In the genomic region with DNA sequence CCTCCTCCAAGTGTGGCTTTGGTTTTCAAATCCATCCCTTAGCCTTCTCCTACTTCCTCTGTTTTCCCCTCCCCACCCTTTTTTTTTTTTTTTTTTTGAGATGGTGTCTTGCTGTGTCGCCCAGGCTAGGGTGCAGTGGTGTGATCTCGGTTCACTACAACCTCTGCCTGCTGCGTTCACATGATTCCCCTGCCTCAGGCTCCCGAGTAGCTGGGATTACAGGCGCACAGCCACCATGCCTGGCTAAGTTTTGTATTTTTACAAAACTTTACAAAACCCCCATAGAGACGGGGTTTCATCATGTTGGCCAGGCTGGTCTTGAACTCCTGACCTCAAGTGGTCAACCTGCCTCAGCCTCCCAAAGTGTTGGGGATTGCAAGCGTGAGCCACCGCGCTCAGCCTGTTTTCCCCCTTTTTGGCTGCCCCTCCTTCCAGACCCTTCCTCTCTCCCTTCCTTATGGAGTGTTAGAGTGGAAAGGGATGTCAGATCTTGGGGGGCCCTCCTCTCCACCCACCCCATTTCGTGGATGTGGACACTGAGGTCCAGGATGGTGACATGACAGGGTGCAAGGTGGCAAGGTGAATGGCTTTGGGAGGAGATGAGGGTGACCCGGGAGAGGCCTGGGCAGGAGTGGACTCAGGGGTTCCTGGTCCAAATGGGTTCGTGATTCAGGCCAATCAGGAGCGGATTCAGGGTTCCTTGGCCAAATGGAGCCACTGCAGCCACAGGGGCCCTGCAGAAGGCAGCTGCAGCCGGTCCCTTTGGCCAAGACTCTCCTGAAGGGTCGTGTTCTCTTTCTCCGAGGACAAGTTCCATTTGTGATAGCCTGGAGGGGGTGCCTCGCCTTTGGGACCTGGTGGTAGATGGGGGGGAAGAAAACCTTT, we compare ENCODE assay signal across 17 cellular contexts. TPM values are rescaled to one million over a fixed set of nuclear protein-coding genes. Genes with fewer than 3 reads are reported as not detected.
A peak's percentile ranks its signal among the peaks of the same experiment; 100 is the strongest.
DNase-seq lines count a peak whose midpoint lies in the region; ATAC-seq, FAIRE-seq and TF ChIP-seq lines count a peak whose summit lies in the region.
"Had no signal": no experiment of that assay in that cellular context is flagged by ENCODE, and none has a peak within 500 bp of the region (broad histone marks: within the 10 kb centered on the region; RNA-seq: fewer than 3 reads in every experiment).

No MANE protein-coding gene starts in this region.

- BruUV-seq in HepG2 (replicated peaks; lab: Mats Ljungman, UMichigan): no TSS peak

- H3F3A ChIP-seq in SK-N-SH (replicated peaks; ENCODE audit: insufficient read depth): peaks cover 9% of the 10 kb centered on the region

- TF ChIP-seq CTCF in HepG2 (CRISPR knock-in tag; IDR thresholded peaks at IDR 0.05) (no peak), right lobe of liver (IDR thresholded peaks at IDR 0.05) (no peak), SK-N-SH (IDR thresholded peaks at IDR 0.05) (no peak)

- H3K36me3 Mint-ChIP-seq in activated naive CD8-positive, alpha-beta T cell treated with anti-CD3 and anti-CD28 coated beads, Interleukin-2, amount 50 U/mL, for 24 hours (ENCODE audit: low read depth): peaks cover 25% of the 10 kb centered on the region
- peaks cover 0 to 6% (median 0%) of the 10 kb centered on the region in 3 donors for H3K36me3 Mint-ChIP-seq in naive thymus-derived CD8-positive, alpha-beta T cell
- H3K36me3 Mint-ChIP-seq: natural killer cell treated with Interleukin-12 subunit alpha and Interleukin-12 subunit beta and Interleukin-15 and Interleukin-18, amount 100 ng/mL, for 72 hours had no signal

- H3K4me1 Mint-ChIP-seq in activated naive CD8-positive, alpha-beta T cell treated with anti-CD3 and anti-CD28 coated beads, Interleukin-2, amount 50 U/mL, for 24 hours: peaks cover 76% of the 10 kb centered on the region
- H3K4me1 Mint-ChIP-seq in naive thymus-derived CD8-positive, alpha-beta T cell: peaks cover 37 to 83% (median 75%) of the 10 kb centered on the region in 4 donors

- ATAC-seq in HepG2: no peak
- ATAC-seq in right lobe of liver: no peak
- no peak for ATAC-seq in activated naive CD8-positive, alpha-beta T cell treated with anti-CD3 and anti-CD28 coated beads, Interleukin-2, amount 50 U/mL, for 24 hours
- ATAC-seq in naive thymus-derived CD8-positive, alpha-beta T cell: no peak
- ATAC-seq: natural killer cell treated with Interleukin-12 subunit alpha and Interleukin-12 subunit beta and Interleukin-15 and Interleukin-18, amount 100 ng/mL, for 72 hours had no signal

- H3K4me3 ChIP-seq in HepG2 (replicated peaks in 1 of 3; ENCODE audit: insufficient read depth in 1 of 3, low read depth in 2 of 3, low read length in 3 of 3): no peak overlapping the region
- no peak overlapping the region for H3K4me3 ChIP-seq in right lobe of liver
- H3K4me3 ChIP-seq in SK-N-SH (ENCODE audit: low read depth in 2 of 2, low read length in 1 of 2): no peak overlapping the region
- H3K4me3 ChIP-seq: adrenal gland, left ventricle myocardium inferior, SJCRH30 had no signal

- H3K79me2 ChIP-seq in HepG2 (ENCODE audit: insufficient read depth, low read length): peaks cover 88% of the 10 kb centered on the region
- H3K79me2 ChIP-seq in SK-N-SH (ENCODE audit: insufficient read depth): peaks cover 95% of the 10 kb centered on the region

- H3K4me3 Mint-ChIP-seq in activated naive CD8-positive, alpha-beta T cell treated with anti-CD3 and anti-CD28 coated beads, Interleukin-2, amount 50 U/mL, for 24 hours: no peak overlapping the region
- peak overlapping the region in 2 of 10 donors; percentile 24 to 41 for H3K4me3 Mint-ChIP-seq in naive thymus-derived CD8-positive, alpha-beta T cell
- H3K4me3 Mint-ChIP-seq: natural killer cell treated with Interleukin-12 subunit alpha and Interleukin-12 subunit beta and Interleukin-15 and Interleukin-18, amount 100 ng/mL, for 72 hours had no signal

- H3K9ac ChIP-seq in HepG2 (ENCODE audit: insufficient read depth, low read depth, low read length) (no peak overlapping the region), SK-N-SH (no peak overlapping the region)

- FAIRE-seq in HepG2 (lab: Jason Lieb, UNC): no peak

- no peaks in the 10 kb centered on the region for H3K9me3 Mint-ChIP-seq in activated naive CD8-positive, alpha-beta T cell treated with anti-CD3 and anti-CD28 coated beads, Interleukin-2, amount 50 U/mL, for 24 hours
- no peaks in the 10 kb centered on the region for H3K9me3 Mint-ChIP-seq in naive thymus-derived CD8-positive, alpha-beta T cell
- H3K9me3 Mint-ChIP-seq: natural killer cell treated with Interleukin-12 subunit alpha and Interleukin-12 subunit beta and Interleukin-15 and Interleukin-18, amount 100 ng/mL, for 72 hours had no signal

- POLR2A ChIA-PET in HepG2 (lab: Yijun Ruan, JAX) (no interaction called here), SK-N-SH (lab: Yijun Ruan, JAX) (no interaction called here)
- POLR2A ChIA-PET in naive thymus-derived CD8-positive, alpha-beta T cell (lab: Charles Lee): no interaction called here

- H3K4me2 ChIP-seq in HepG2 (ENCODE audit: low read depth, low read length) (no peak overlapping the region), SK-N-SH (no peak overlapping the region)

- WGBS in HepG2 (ENCODE audit: low lambda C conversion rate): 82% methylated on average over 17 of the region's 17 CpGs
- WGBS in right lobe of liver (ENCODE audit: insufficient coverage, low coverage, low lambda C conversion rate, missing lambda C conversion rate): 64% methylated on average over 9 of the region's 17 CpGs
- WGBS in SK-N-SH (ENCODE audit: low lambda C conversion rate): 89% methylated on average over 13 of the region's 17 CpGs

- H3K27me3 ChIP-seq in HepG2 (ENCODE audit: control insufficient read depth in 1 of 2, insufficient read depth in 2 of 2, low read length in 2 of 2) (no peaks in the 10 kb centered on the region; a peak in 1 of 5 replicates), right lobe of liver (no peaks in the 10 kb centered on the region), SK-N-SH (ENCODE audit: insufficient read depth) (no peaks in the 10 kb centered on the region)
- H3K27me3 ChIP-seq: adrenal gland, SJCRH30 had no signal

- TF ChIP-seq POLR2A in HepG2 (IDR thresholded peaks at IDR 0.05; ENCODE audit: insufficient read depth in 1 of 2, low read depth in 2 of 2, low read length in 2 of 2) (no peak), right lobe of liver (IDR thresholded peaks at IDR 0.05) (no peak)

- H3K36me3 ChIP-seq in HepG2 (replicated peaks in 1 of 2; ENCODE audit: control insufficient read depth in 1 of 2, insufficient read depth in 2 of 2, low read length in 2 of 2) (peaks cover 0 to 2% of the 10 kb centered on the region in 2 experiments; a peak in 2 of 5 replicates), right lobe of liver (no peaks in the 10 kb centered on the region), SK-N-SH (replicated peaks in 1 of 2; ENCODE audit: control insufficient read depth in 1 of 2, insufficient read depth in 2 of 2, low read length in 1 of 2) (no peaks in the 10 kb centered on the region)
- H3K36me3 ChIP-seq: adrenal gland, left ventricle myocardium inferior, SJCRH30 had no signal

- H3K27ac ChIP-seq in HepG2 (ENCODE audit: extremely low read length, insufficient read depth, low read length) (no peak overlapping the region), right lobe of liver (no peak overlapping the region), SK-N-SH (ENCODE audit: low read depth in 2 of 2, low read length in 1 of 2) (no peak overlapping the region)
- H3K27ac ChIP-seq: left ventricle myocardium inferior, SJCRH30 had no signal

- H3K27ac Mint-ChIP-seq in activated naive CD8-positive, alpha-beta T cell treated with anti-CD3 and anti-CD28 coated beads, Interleukin-2, amount 50 U/mL, for 24 hours: peak overlapping the region; percentile 34
- peak overlapping the region in 8 of 10 donors; percentile 44 to 94 (median 81) for H3K27ac Mint-ChIP-seq in naive thymus-derived CD8-positive, alpha-beta T cell

- no peaks in the 10 kb centered on the region for H3K9me2 ChIP-seq in SK-N-SH

- H3K27me3 Mint-ChIP-seq in activated naive CD8-positive, alpha-beta T cell treated with anti-CD3 and anti-CD28 coated beads, Interleukin-2, amount 50 U/mL, for 24 hours: no peaks in the 10 kb centered on the region
- H3K27me3 Mint-ChIP-seq in naive thymus-derived CD8-positive, alpha-beta T cell: no peaks in the 10 kb centered on the region
- H3K27me3 Mint-ChIP-seq: natural killer cell treated with Interleukin-12 subunit alpha and Interleukin-12 subunit beta and Interleukin-15 and Interleukin-18, amount 100 ng/mL, for 72 hours had no signal

- no peak for TF ChIP-seq RAD21 in HepG2 (CRISPR knock-in tag; IDR thresholded peaks at IDR 0.05)
- TF ChIP-seq RAD21 in SK-N-SH (IDR thresholded peaks at IDR 0.05; ENCODE audit: low read length): no peak

- DNase-seq in HepG2 (ENCODE audit: low spot score) (no peak), right lobe of liver (no peak), iPS-NIHi11 (ENCODE audit: low spot score) (no peak), SK-N-SH (no peak), NCI-H1092 (lab: John Stamatoyannopoulos, UW) (no peak), head of caudate nucleus (no peak)
- no peak for DNase-seq in activated naive CD8-positive, alpha-beta T cell treated with anti-CD3 and anti-CD28 coated beads, Interleukin-2, amount 50 U/mL, for 24 hours
- DNase-seq in naive thymus-derived CD8-positive, alpha-beta T cell: no peak
- DNase-seq: DMS 273 treated with DMSO at 0.1 percent for 48 hours; GOT3; left ventricle myocardium inferior; NCI-H1092 treated with DMSO at 0.1 percent for 48 hours; NCI-H2227 treated with DMSO at 0.1 percent for 48 hours; SJCRH30; stimulated activated CD4-positive, alpha-beta T cell treated with anti-CD3 and anti-CD28 coated beads, Interleukin-4, amount 100 ng/mL, for 4 hours had no signal

- intact Hi-C loops in HepG2 (cut with micrococcal nuclease; ENCODE audit: unreplicated experiment) (loop anchor here (5.0 kb wide), 1 partner anchor 43 kb away; no protein-coding TSS in a partner anchor), right lobe of liver (cut with DNase I) (no loop called here), head of caudate nucleus (cut with DNase I) (no loop called here)

- no peaks in the 10 kb centered on the region for H3K9me3 ChIP-seq in HepG2 (ENCODE audit: low read length)
- no peaks in the 10 kb centered on the region for H3K9me3 ChIP-seq in right lobe of liver
- H3K9me3 ChIP-seq in SK-N-SH: no peaks in the 10 kb centered on the region
- H3K9me3 ChIP-seq: adrenal gland, left ventricle myocardium inferior, SJCRH30 had no signal

- H4K20me1 ChIP-seq in HepG2 (ENCODE audit: insufficient read depth, low read length) (peaks cover 47% of the 10 kb centered on the region), SK-N-SH (ENCODE audit: insufficient read depth) (peaks cover 68% of the 10 kb centered on the region)

- TF ChIP-seq EP300 in HepG2 (IDR thresholded peaks at IDR 0.05; ENCODE audit: low read depth in 2 of 2, low read length in 2 of 2) (no peak), HepG2 (CRISPR knock-in tag; IDR thresholded peaks at IDR 0.05; ENCODE audit: borderline replicate concordance) (no peak), SK-N-SH (IDR thresholded peaks at IDR 0.05; ENCODE audit: borderline replicate concordance in 1 of 2, low read depth in 1 of 2, low read length in 1 of 2) (no peak)

- CTCF ChIA-PET in HepG2 (lab: Yijun Ruan, JAX; ENCODE audit: low intra/inter-chr PET ratio, low total read pairs): no interaction called here
- CTCF ChIA-PET in SK-N-SH (lab: Yijun Ruan, JAX): interaction anchor here (1.2 to 1.8 kb wide), 2 partner anchors 12 to 69 kb away, joined by 3 to 5 read pairs; no protein-coding TSS in a partner anchor

- H3K4me1 ChIP-seq in HepG2 (ENCODE audit: insufficient read depth, low read length) (peaks cover 57% of the 10 kb centered on the region), right lobe of liver (no peaks in the 10 kb centered on the region), SK-N-SH (ENCODE audit: control insufficient read depth in 1 of 2, insufficient read depth in 2 of 2, low read depth in 1 of 2, low read length in 1 of 2) (peaks cover 11 to 14% of the 10 kb centered on the region in 2 experiments; a peak in 3 of 4 replicates)
- H3K4me1 ChIP-seq: SJCRH30 had no signal

- in situ Hi-C loops in HepG2 (cut with HindIII; ENCODE audit: extremely low pct_ligation_motif_present, low pct_unique_long_range_greater_than_20kb): no loop called here

- H2AFZ ChIP-seq in HepG2 (ENCODE audit: low read length): no peak overlapping the region
- H2AFZ ChIP-seq in SK-N-SH (ENCODE audit: low read depth): no peak overlapping the region

RNA-seq across cellular contexts. Expression of gene ABCC1, which starts 4.8 kb away (rescaled TPM):
- total RNA-seq in HepG2 (2016; rRNA removed; fragmentation: Illumina TruSeq; extraction: Trizol): 10.2 and 13.0 TPM in 2 replicates
- total RNA-seq in HepG2 (2016; cell fraction: cytosol; rRNA removed; fragmentation: Illumina TruSeq; extraction: Trizol; ENCODE audit: low read depth): 6.2 and 6.4 TPM in 2 replicates
- 8.4 and 12.8 TPM in 2 replicates for total RNA-seq in HepG2 (2016; cell fraction: insoluble cytoplasmic fraction; rRNA removed; fragmentation: Illumina TruSeq; extraction: Trizol)
- total RNA-seq in HepG2 (2016; cell fraction: membrane; rRNA removed; fragmentation: Illumina TruSeq; extraction: Trizol): 7.7 and 8.5 TPM in 2 replicates
- 23.8 and 28.6 TPM in 2 replicates for total RNA-seq in HepG2 (2016; cell fraction: nucleus; rRNA removed; fragmentation: Illumina TruSeq; extraction: Trizol)
- polyA plus RNA-seq in HepG2 (2011; rRNA removed): 30.6 and 38.1 TPM in 2 replicates
- polyA plus RNA-seq in HepG2 (2011; cell fraction: cytosol; rRNA removed): 14.1 and 14.7 TPM in 2 replicates
- 110 and 133 TPM in 2 replicates for polyA plus RNA-seq in HepG2 (2011; cell fraction: nucleus; rRNA removed)
- 23.1 and 36.8 TPM in 2 replicates for polyA plus RNA-seq in HepG2 (2012)
- polyA plus RNA-seq in HepG2 (2016; cell fraction: cytosol; fragmentation: Illumina TruSeq; extraction: Trizol; ENCODE audit: low read depth): 1.3 TPM in 2 replicates
- 6.5 and 9.3 TPM in 2 replicates for polyA plus RNA-seq in HepG2 (2016; cell fraction: insoluble cytoplasmic fraction; fragmentation: Illumina TruSeq; extraction: Trizol; ENCODE audit: low read depth)
- 2.5 and 3.5 TPM in 2 replicates for polyA plus RNA-seq in HepG2 (2016; cell fraction: membrane; fragmentation: Illumina TruSeq; extraction: Trizol; ENCODE audit: low read depth)
- 47.8 and 49.6 TPM in 2 replicates for polyA plus RNA-seq in HepG2 (2016; cell fraction: nucleus; fragmentation: Illumina TruSeq; extraction: Trizol; ENCODE audit: insufficient read depth, low read depth)
- polyA minus RNA-seq in HepG2 (2011; rRNA and poly(A)+ RNA removed; ENCODE audit: low replicate concordance): 87.8 and 152 TPM in 2 replicates
- polyA minus RNA-seq in HepG2 (2011; cell fraction: cytosol; rRNA and poly(A)+ RNA removed): 36.7 and 46.7 TPM in 2 replicates
- polyA minus RNA-seq in HepG2 (2011; cell fraction: nucleus; rRNA and poly(A)+ RNA removed): 61.3 and 64.6 TPM in 2 replicates
- 1 to 10 TPM; 1.9 to 6.7 (median 4.1) TPM for total RNA-seq in right lobe of liver
- 10 to 100 TPM; 66.7 to 68.6 TPM for total RNA-seq in naive thymus-derived CD8-positive, alpha-beta T cell
- 1 to 10 TPM; 3.7 to 9.0 (median 4.3) TPM for polyA plus RNA-seq in naive thymus-derived CD8-positive, alpha-beta T cell
- polyA plus RNA-seq in SK-N-SH (2012; rRNA removed): 17.7 and 23.7 TPM in 2 replicates
- 13.4 and 19.1 TPM in 2 replicates for polyA plus RNA-seq in SK-N-SH (2012; cell fraction: cytosol; rRNA removed)
- 49.9 and 61.1 TPM in 2 replicates for polyA plus RNA-seq in SK-N-SH (2012; cell fraction: nucleus; rRNA removed)
